ENCODE assay signal across 19 cellular contexts in genomic region chr6:706819-707381, GRCh38. TPM values are rescaled to one million over a fixed set of nuclear protein-coding genes. Genes with fewer than 3 reads are reported as not detected.
"Had no signal": no experiment of that assay in that cellular context is flagged by ENCODE, and none has a peak within 500 bp of the region (broad histone marks: within the 10 kb centered on the region; RNA-seq: fewer than 3 reads in every experiment).

No MANE protein-coding gene starts in this region.

- H3K27me3 ChIP-seq: testis, upper lobe of left lung had no signal

- DNase-seq: activated CD4-positive, alpha-beta memory T cell treated with anti-CD3 and anti-CD28 coated beads for 36 hours; activated CD4-positive, alpha-beta T cell treated with anti-CD3 and anti-CD28 coated beads for 48 hours; activated gamma-delta T cell; activated T-cell treated with anti-CD3 and anti-CD28 coated beads for 4 hours; anterior cingulate cortex; body of pancreas; immature natural killer cell; lower lobe of right lung; naive B cell; retina; stimulated activated CD4-positive, alpha-beta T cell treated with anti-CD3 and anti-CD28 coated beads, Interleukin-2, amount 100 ng/mL, for 48 hours; stimulated activated CD8-positive, alpha-beta memory T cell treated with anti-CD3 and anti-CD28 coated beads, Interleukin-4, amount 100 ng/mL, for 48 hours; stimulated activated naive B cell treated with anti-CD40 and anti-IgM and Interleukin-4, amounts not matched to agents 10 μg/mL and 1 μg/mL and 100 μg/mL, for 72 hours; testis; upper lobe of left lung had no signal

- H2AFZ ChIP-seq: neural progenitor cell had no signal

- H3K36me3 ChIP-seq: lower lobe of right lung, neural progenitor cell, upper lobe of left lung had no signal

- H3K27ac ChIP-seq: body of pancreas, lower lobe of right lung, neural progenitor cell, testis had no signal

- H3K4me1 ChIP-seq: testis had no signal

- ATAC-seq: body of pancreas; left lobe of liver; lower lobe of right lung; stimulated activated naive B cell treated with anti-CD40 and anti-IgM and Interleukin-4, amounts not matched to agents 10 μg/mL and 1 μg/mL and 100 μg/mL, for 72 hours had no signal

- H3K4me2 ChIP-seq: neural progenitor cell had no signal

- H3K9me3 ChIP-seq: lower lobe of right lung, testis, upper lobe of left lung had no signal

- H3K4me3 ChIP-seq: body of pancreas, lower lobe of right lung, neural progenitor cell, testis, upper lobe of left lung had no signal

RNA-seq across cellular contexts. Expression of gene HUS1B, which starts 50.0 kb away (rescaled TPM):
- total RNA-seq: epithelial cell of proximal tubule, kidney epithelial cell had no signal
